Comparison of ENCODE assay signal across 9 cellular contexts in the genomic region with DNA sequence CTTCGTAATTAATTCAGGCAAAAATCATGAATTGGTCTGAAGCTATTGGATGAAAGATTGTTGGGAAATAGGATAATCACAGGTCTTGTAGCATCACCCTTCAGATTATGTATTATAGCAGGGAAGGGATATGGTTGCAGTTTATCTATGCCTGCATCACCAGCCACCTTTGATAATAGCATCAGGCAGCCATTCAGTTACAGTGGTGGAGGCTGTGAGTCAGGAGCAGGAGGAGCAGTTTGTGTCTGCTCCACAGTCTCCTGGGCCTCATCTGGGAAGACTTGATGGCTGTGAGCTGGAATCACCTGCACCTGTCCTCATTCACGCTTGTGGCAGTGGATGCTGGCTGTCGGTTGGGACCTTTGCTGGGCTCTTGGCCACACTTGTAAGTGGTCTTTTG.
"Had no signal": no experiment of that assay in that cellular context is flagged by ENCODE, and none has a peak within 500 bp of the region (broad histone marks: within the 10 kb centered on the region; RNA-seq: fewer than 3 reads in every experiment).

No MANE protein-coding gene starts in this region.

- ATAC-seq: HCT116, HepG2 had no signal

- H3K4me3 ChIP-seq: GM23248, HAP-1 had no signal

- DNase-seq: GM23248, GOT3, H7, HFFc6, KBM-7 had no signal

- H3K9ac ChIP-seq: GM23248 had no signal

- H2AFZ ChIP-seq: GM23248 had no signal

- H3K27ac ChIP-seq: GM23248, HL-60 had no signal

- H3K36me3 ChIP-seq: HAP-1 had no signal

- H3K9me3 ChIP-seq: HAP-1 had no signal

- H3K4me1 ChIP-seq: HAP-1 had no signal
